11 cellular contexts compared by ENCODE assay signal in genomic region chr2:100733344-100734187, GRCh38.
DNase-seq lines count a peak whose midpoint lies in the region; ATAC-seq, FAIRE-seq and TF ChIP-seq lines count a peak whose summit lies in the region.
"Had no signal": no experiment of that assay in that cellular context is flagged by ENCODE, and none has a peak within 500 bp of the region (broad histone marks: within the 10 kb centered on the region; RNA-seq: fewer than 3 reads in every experiment).

No MANE protein-coding gene starts in this region.

- peak; percentile 71 for DNase-seq in HCEC 1CT
- peak; percentile 22 for DNase-seq in T1000 (lab: John Stamatoyannopoulos, UW)
- peak; percentile 57 for DNase-seq in left cardiac atrium
- DNase-seq in small intestine, result peak; percentile 50
- DNase-seq in UCSD-AML1 (lab: John Stamatoyannopoulos, UW; ENCODE audit: unreplicated experiment), result no peak
- no peak for DNase-seq in stimulated activated CD4-positive, alpha-beta T cell treated with anti-CD3 and anti-CD28 coated beads, Interleukin-4, amount 100 ng/mL, for 4 hours
- no peak for DNase-seq in kidney
- no peak for DNase-seq in NCI-H2171 (lab: John Stamatoyannopoulos, UW)
- DNase-seq: activated naive CD4-positive, alpha-beta T cell treated with anti-CD3 and anti-CD28 coated beads, Interleukin-2, amount 50 U/mL, for 16 hours; MM.1S had no signal

- no peaks in the 10 kb centered on the region for H3K27me3 ChIP-seq in small intestine (ENCODE audit: control insufficient read depth in 2 of 2, insufficient read depth in 2 of 2, low read length in 2 of 2)
- H3K27me3 ChIP-seq: tibial nerve had no signal

- H3K4me1 ChIP-seq in small intestine (ENCODE audit: control insufficient read depth in 2 of 2, insufficient read depth in 1 of 2, low read depth in 1 of 2, low read length in 1 of 2), result peaks cover 0 to 4% of the 10 kb centered on the region in 2 donors
- H3K4me1 ChIP-seq in kidney (ENCODE audit: control insufficient read depth in 1 of 2, insufficient read depth in 1 of 2, low read depth in 1 of 2, low read length in 2 of 2), result no peaks in the 10 kb centered on the region
- H3K4me1 ChIP-seq: tibial nerve had no signal

- H3K9me3 ChIP-seq in small intestine (ENCODE audit: control insufficient read depth, low read depth), result no peaks in the 10 kb centered on the region
- H3K9me3 ChIP-seq in kidney (ENCODE audit: control insufficient read depth in 1 of 2, low read length in 2 of 2), result no peaks in the 10 kb centered on the region

- intact Hi-C loops in left cardiac atrium (cut with DNase I) (loop anchor here (5.0 kb wide), 2 partner anchors 84 to 249 kb away; no protein-coding TSS in a partner anchor), kidney (cut with DNase I) (loop anchor here (10.0 kb wide), 1 partner anchor 251 kb away; no protein-coding TSS in a partner anchor)

- H3K36me3 ChIP-seq in small intestine (ENCODE audit: control insufficient read depth in 2 of 2, insufficient read depth in 2 of 2, low read length in 2 of 2) (no peaks in the 10 kb centered on the region), kidney (ENCODE audit: control insufficient read depth in 1 of 2, insufficient read depth in 2 of 2, low read length in 2 of 2) (no peaks in the 10 kb centered on the region)
- H3K36me3 ChIP-seq: tibial nerve had no signal

- peak; percentile 84 for ATAC-seq in left cardiac atrium

- no peak overlapping the region for H3K4me3 ChIP-seq in small intestine (ENCODE audit: low read depth in 1 of 2, low read length in 2 of 2)
- H3K4me3 ChIP-seq in kidney (ENCODE audit: low read length in 2 of 2), result no peak overlapping the region
- H3K4me3 ChIP-seq: tibial nerve had no signal

- no peak overlapping the region for H3K9ac ChIP-seq in kidney (ENCODE audit: low read length in 2 of 2)

- WGBS in small intestine, 3 donors, result 37 to 40% (median 40%) methylated on average over 12 of the region's 12 CpGs

- no peak for FAIRE-seq in small intestine (lab: Jason Lieb, UNC)
- no peak for FAIRE-seq in kidney (lab: Jason Lieb, UNC)

- no peak for TF ChIP-seq CTCF in kidney (IDR thresholded peaks at IDR 0.05; ENCODE audit: borderline replicate concordance, extremely low read depth, insufficient read depth)

- no peak overlapping the region for H3K27ac ChIP-seq in small intestine (ENCODE audit: low read depth in 1 of 2, low read length in 1 of 2)
- no peak overlapping the region for H3K27ac ChIP-seq in kidney (ENCODE audit: low read depth in 2 of 2, low read length in 2 of 2)
- H3K27ac ChIP-seq: tibial nerve had no signal

Comparison
In these comparisons a context has a peak if more than half of its experiments do, and no peak if none do; other contexts are left out.
1. DNase-seq: peak in HCEC 1CT (single experiment), T1000 (single experiment), left cardiac atrium (single experiment) and small intestine (single experiment); none in UCSD-AML1 (single experiment), stimulated activated CD4-positive, alpha-beta T cell treated with anti-CD3 and anti-CD28 coated beads, Interleukin-4, amount 100 ng/mL, for 4 hours (0 of 2), kidney (single experiment) and NCI-H2171 (single experiment).